Comparison of ENCODE assay signal across 21 cellular contexts in genomic region chr4:101952985-101953384, GRCh38.
"Had no signal": no experiment of that assay in that cellular context is flagged by ENCODE, and none has a peak within 500 bp of the region (broad histone marks: within the 10 kb centered on the region; RNA-seq: fewer than 3 reads in every experiment).

No MANE protein-coding gene starts in this region.

- H3K27ac Mint-ChIP-seq: activated CD4-positive, alpha-beta T cell treated with anti-CD3 and anti-CD28 coated beads, Interleukin-2, amount 10 ng/mL, durations not matched to agents 7 days and 5 days; activated naive CD8-positive, alpha-beta T cell treated with anti-CD3 and anti-CD28 coated beads for 36 hours; activated T-helper 1 cell treated with anti-CD3 and anti-CD28 coated beads, Interleukin-12 subunit alpha, Interleukin-12 subunit beta, Interleukin-2, Interleukin-4 antibody, amounts not matched to agents 30 ng/mL and 10 ng/mL and 1 ng/mL, durations not matched to agents 14 hours and 24 hours and 36 hours; effector memory CD8-positive, alpha-beta T cell; immature natural killer cell had no signal

- H3K9me3 ChIP-seq: right atrium auricular region, transverse colon had no signal

- H3K4me1 Mint-ChIP-seq: activated CD4-positive, alpha-beta T cell treated with anti-CD3 and anti-CD28 coated beads, Interleukin-2, amount 10 ng/mL, durations not matched to agents 7 days and 5 days; activated naive CD8-positive, alpha-beta T cell treated with anti-CD3 and anti-CD28 coated beads for 36 hours; immature natural killer cell had no signal

- ATAC-seq: effector memory CD8-positive, alpha-beta T cell had no signal

- FAIRE-seq: bronchial epithelial cell, frontal cortex, TTC549 had no signal

- DNase-seq: activated CD4-positive, alpha-beta T cell treated with anti-CD3 and anti-CD28 coated beads, Interleukin-2, amount 10 ng/mL, durations not matched to agents 7 days and 5 days; activated naive CD8-positive, alpha-beta T cell treated with anti-CD3 and anti-CD28 coated beads for 36 hours; aorta; dermis blood vessel endothelial cell; effector memory CD8-positive, alpha-beta T cell; head of caudate nucleus; immature natural killer cell; nucleus accumbens; stimulated activated CD4-positive, alpha-beta T cell treated with anti-CD3 and anti-CD28 coated beads, Interleukin-15, amount 100 ng/mL, for 24 hours; stimulated activated CD4-positive, alpha-beta T cell treated with anti-CD3 and anti-CD28 coated beads, Interleukin-4, amount 100 ng/mL, for 1 hour; stimulated activated naive CD4-positive, alpha-beta T cell treated with Interleukin-2 at 50 U/mL for 16 hours; substantia nigra; transverse colon had no signal

- H3K4me1 ChIP-seq: right atrium auricular region, transverse colon had no signal

- H3K4me3 Mint-ChIP-seq: activated CD4-positive, alpha-beta T cell treated with anti-CD3 and anti-CD28 coated beads, Interleukin-2, amount 10 ng/mL, durations not matched to agents 7 days and 5 days; activated naive CD8-positive, alpha-beta T cell treated with anti-CD3 and anti-CD28 coated beads for 36 hours; activated T-helper 1 cell treated with anti-CD3 and anti-CD28 coated beads, Interleukin-12 subunit alpha, Interleukin-12 subunit beta, Interleukin-2, Interleukin-4 antibody, amounts not matched to agents 30 ng/mL and 10 ng/mL and 1 ng/mL, durations not matched to agents 14 hours and 24 hours and 36 hours; effector memory CD8-positive, alpha-beta T cell; immature natural killer cell; nephron had no signal

- H3K36me3 Mint-ChIP-seq: activated naive CD8-positive, alpha-beta T cell treated with anti-CD3 and anti-CD28 coated beads for 36 hours; immature natural killer cell had no signal

- H3K27me3 Mint-ChIP-seq: effector memory CD8-positive, alpha-beta T cell had no signal

- H3K27me3 ChIP-seq: right atrium auricular region, transverse colon had no signal

- H3K9me3 Mint-ChIP-seq: activated CD4-positive, alpha-beta T cell treated with anti-CD3 and anti-CD28 coated beads, Interleukin-2, amount 10 ng/mL, durations not matched to agents 7 days and 5 days; activated naive CD8-positive, alpha-beta T cell treated with anti-CD3 and anti-CD28 coated beads for 36 hours; activated T-helper 1 cell treated with anti-CD3 and anti-CD28 coated beads, Interleukin-12 subunit alpha, Interleukin-12 subunit beta, Interleukin-2, Interleukin-4 antibody, amounts not matched to agents 30 ng/mL and 10 ng/mL and 1 ng/mL, durations not matched to agents 14 hours and 24 hours and 36 hours; effector memory CD8-positive, alpha-beta T cell; nephron had no signal

- H3K27ac ChIP-seq: epithelial cell of prostate, right atrium auricular region, skin epidermis, transverse colon had no signal
